13 cellular contexts compared by ENCODE assay signal in the genomic region with DNA sequence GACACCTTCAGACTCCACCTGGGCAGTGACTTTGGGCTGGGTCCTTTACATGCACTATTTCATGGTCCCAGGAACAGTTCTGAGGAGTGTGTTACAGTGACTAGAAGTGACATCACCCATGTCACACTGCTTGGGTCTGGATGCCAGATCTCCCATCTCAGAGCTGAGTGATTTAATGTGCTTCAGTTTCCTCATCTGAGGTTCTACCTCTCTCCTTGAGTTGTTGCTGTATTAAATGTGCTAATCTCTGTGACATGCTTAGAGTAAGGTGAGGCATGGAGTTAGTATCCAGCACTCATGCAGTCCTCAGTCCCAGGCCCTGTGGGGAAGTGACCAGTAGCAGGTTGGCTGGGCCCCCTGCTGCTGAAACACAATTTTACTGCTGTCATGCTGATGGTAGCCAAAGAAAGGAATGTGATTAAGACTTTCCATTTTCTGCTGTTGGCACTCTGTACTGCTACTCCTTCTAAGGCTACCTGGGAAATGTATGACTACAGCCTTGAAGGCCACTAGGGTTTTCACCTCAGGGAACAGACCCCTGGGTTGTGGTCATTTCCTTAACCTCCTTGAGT.
A peak's percentile ranks its signal among the peaks of the same experiment; 100 is the strongest.
DNase-seq lines count a peak whose midpoint lies in the region; ATAC-seq and TF ChIP-seq lines count a peak whose summit lies in the region.
"Had no signal": no experiment of that assay in that cellular context is flagged by ENCODE, and none has a peak within 500 bp of the region (broad histone marks: within the 10 kb centered on the region; RNA-seq: fewer than 3 reads in every experiment).

No MANE protein-coding gene starts in this region.

- H3K36me3 ChIP-seq in heart right ventricle: no peaks in the 10 kb centered on the region
- H3K36me3 ChIP-seq: upper lobe of right lung had no signal

- H3K4me3 ChIP-seq in heart right ventricle: no peak overlapping the region
- H3K4me3 ChIP-seq: upper lobe of right lung had no signal

- peaks cover 0 to 13% (median 0%) of the 10 kb centered on the region in 7 donors for H3K27me3 ChIP-seq in heart right ventricle
- H3K27me3 ChIP-seq: upper lobe of right lung had no signal

- peak overlapping the region in 1 of 10 donors; percentile 25 for H3K27ac ChIP-seq in heart right ventricle
- H3K27ac ChIP-seq: upper lobe of right lung had no signal

- peak overlapping the region in 1 of 10 donors; percentile 63 for H3K4me3 Mint-ChIP-seq in naive thymus-derived CD8-positive, alpha-beta T cell
- H3K4me3 Mint-ChIP-seq in type B pancreatic cell: no peak overlapping the region

- intact Hi-C loops in heart right ventricle (cut with DNase I): loop anchor here in 2 of 10 donors (10.0 kb wide), 1 partner anchor 176 kb away; no protein-coding TSS in a partner anchor

- DNase-seq in activated CD4-positive, alpha-beta T cell treated with anti-CD3 and anti-CD28 coated beads for 48 hours: peak; percentile 45
- DNase-seq in activated CD4-positive, alpha-beta T cell treated with anti-CD3 and anti-CD28 coated beads for 4 hours: no peak
- peak; percentile 6 for DNase-seq in H4 (ENCODE audit: low spot score)
- DNase-seq in SK-N-DZ (ENCODE audit: low spot score): peak; percentile 3
- no peak for DNase-seq in naive thymus-derived CD8-positive, alpha-beta T cell
- no peak for DNase-seq in type B pancreatic cell (ENCODE audit: extremely low spot score, unreplicated experiment)
- DNase-seq in NCI-H2171 (lab: John Stamatoyannopoulos, UW): no peak
- no peak for DNase-seq in heart right ventricle
- DNase-seq: ACHN, cerebellar nuclear complex, NCI-H1048, upper lobe of right lung had no signal

- no peaks in the 10 kb centered on the region for H3K27me3 Mint-ChIP-seq in naive thymus-derived CD8-positive, alpha-beta T cell
- H3K27me3 Mint-ChIP-seq in type B pancreatic cell: no peaks in the 10 kb centered on the region

- H3K4me1 Mint-ChIP-seq in naive thymus-derived CD8-positive, alpha-beta T cell: peaks cover 8 to 40% (median 14%) of the 10 kb centered on the region in 4 donors
- peaks cover 20% of the 10 kb centered on the region for H3K4me1 Mint-ChIP-seq in type B pancreatic cell (ENCODE audit: unreplicated experiment)

- no peaks in the 10 kb centered on the region for H3K36me3 Mint-ChIP-seq in naive thymus-derived CD8-positive, alpha-beta T cell
- no peaks in the 10 kb centered on the region for H3K36me3 Mint-ChIP-seq in type B pancreatic cell

- no peak for ATAC-seq in naive thymus-derived CD8-positive, alpha-beta T cell
- no peak for ATAC-seq in heart right ventricle
- ATAC-seq: Panc1, upper lobe of right lung had no signal

- H3K9me3 Mint-ChIP-seq in naive thymus-derived CD8-positive, alpha-beta T cell: peaks cover 0 to 12% (median 0%) of the 10 kb centered on the region in 9 donors
- peaks cover 5% of the 10 kb centered on the region for H3K9me3 Mint-ChIP-seq in type B pancreatic cell

- H3K27ac Mint-ChIP-seq in naive thymus-derived CD8-positive, alpha-beta T cell: peak overlapping the region in 6 of 10 donors; percentile 40 to 82 (median 60)
- H3K27ac Mint-ChIP-seq in type B pancreatic cell: no peak overlapping the region

- POLR2A ChIA-PET in naive thymus-derived CD8-positive, alpha-beta T cell (lab: Charles Lee): no interaction called here

- TF ChIP-seq CTCF in type B pancreatic cell (conservative IDR thresholded peaks at IDR 0.05) (no peak), heart right ventricle (IDR thresholded peaks at IDR 0.05) (no peak)

- peaks cover 0 to 12% (median 0%) of the 10 kb centered on the region in 9 donors for H3K4me1 ChIP-seq in heart right ventricle
- H3K4me1 ChIP-seq: upper lobe of right lung had no signal

- H3K9me3 ChIP-seq in heart right ventricle: peaks cover 0 to 9% (median 0%) of the 10 kb centered on the region in 11 donors
- H3K9me3 ChIP-seq: upper lobe of right lung had no signal

Comparison
In these comparisons a context has a peak if more than half of its experiments do, and no peak if none do; other contexts are left out.
1. DNase-seq: peak in activated CD4-positive, alpha-beta T cell treated with anti-CD3 and anti-CD28 coated beads for 48 hours (single experiment), H4 (single experiment) and SK-N-DZ (single experiment); none in activated CD4-positive, alpha-beta T cell treated with anti-CD3 and anti-CD28 coated beads for 4 hours (0 of 2), naive thymus-derived CD8-positive, alpha-beta T cell (0 of 10), type B pancreatic cell (single experiment), NCI-H2171 (single experiment) and heart right ventricle (0 of 2).